In genomic region chr7:102593637-102594334, GRCh38 we compare ENCODE assay signal across 11 cellular contexts. TPM values are rescaled to one million over a fixed set of nuclear protein-coding genes. Genes with fewer than 3 reads are reported as not detected.
DNase-seq lines count a peak whose midpoint lies in the region; ATAC-seq lines count a peak whose summit lies in the region.
"Not testable (repeated sequence)": the region's sequence is repeated elsewhere in the genome, so short reads cannot be mapped to it uniquely, and the experiment has no call there.
"Had no signal": no experiment of that assay in that cellular context is flagged by ENCODE, and none has a peak within 500 bp of the region (broad histone marks: within the 10 kb centered on the region; RNA-seq: fewer than 3 reads in every experiment).

No MANE protein-coding gene starts in this region.

- intact Hi-C loops in activated CD4-positive, alpha-beta T cell treated with anti-CD3 and anti-CD28 coated beads for 36 hours (cut with DNase I, micrococcal nuclease); left cardiac atrium (cut with DNase I): not testable (repeated sequence)

- POLR2A ChIA-PET in activated CD4-positive, alpha-beta T cell treated with anti-CD3 and anti-CD28 coated beads for 36 hours (lab: Charles Lee), result not testable (repeated sequence)

- H3K27ac Mint-ChIP-seq in activated CD4-positive, alpha-beta T cell treated with anti-CD3 and anti-CD28 coated beads for 36 hours; stimulated activated naive B cell treated with anti-CD40 and anti-IgM and Interleukin-4, amounts not matched to agents 10 μg/mL and 1 μg/mL and 100 μg/mL, for 72 hours: not testable (repeated sequence)

- DNase-seq in activated CD4-positive, alpha-beta T cell treated with anti-CD3 and anti-CD28 coated beads for 36 hours; left cardiac atrium; stimulated activated naive B cell treated with anti-CD40 and anti-IgM and Interleukin-4, amounts not matched to agents 10 μg/mL and 1 μg/mL and 100 μg/mL, for 72 hours: not testable (repeated sequence)

- H3K9me3 Mint-ChIP-seq in activated CD4-positive, alpha-beta T cell treated with anti-CD3 and anti-CD28 coated beads for 36 hours (ENCODE audit: low read depth); stimulated activated naive B cell treated with anti-CD40 and anti-IgM and Interleukin-4, amounts not matched to agents 10 μg/mL and 1 μg/mL and 100 μg/mL, for 72 hours: not testable (repeated sequence)

- H3K4me3 Mint-ChIP-seq in activated CD4-positive, alpha-beta T cell treated with anti-CD3 and anti-CD28 coated beads for 36 hours; stimulated activated naive B cell treated with anti-CD40 and anti-IgM and Interleukin-4, amounts not matched to agents 10 μg/mL and 1 μg/mL and 100 μg/mL, for 72 hours: not testable (repeated sequence)

- CTCF ChIA-PET in activated CD4-positive, alpha-beta T cell treated with anti-CD3 and anti-CD28 coated beads for 36 hours (lab: Charles Lee), result not testable (repeated sequence)

- not testable (repeated sequence) for H3K36me3 Mint-ChIP-seq in activated CD4-positive, alpha-beta T cell treated with anti-CD3 and anti-CD28 coated beads for 36 hours (ENCODE audit: low read depth); stimulated activated naive B cell treated with anti-CD40 and anti-IgM and Interleukin-4, amounts not matched to agents 10 μg/mL and 1 μg/mL and 100 μg/mL, for 72 hours

- not testable (repeated sequence) for H3K4me1 Mint-ChIP-seq in activated CD4-positive, alpha-beta T cell treated with anti-CD3 and anti-CD28 coated beads for 36 hours; stimulated activated naive B cell treated with anti-CD40 and anti-IgM and Interleukin-4, amounts not matched to agents 10 μg/mL and 1 μg/mL and 100 μg/mL, for 72 hours

- H3K27me3 Mint-ChIP-seq in activated CD4-positive, alpha-beta T cell treated with anti-CD3 and anti-CD28 coated beads for 36 hours; stimulated activated naive B cell treated with anti-CD40 and anti-IgM and Interleukin-4, amounts not matched to agents 10 μg/mL and 1 μg/mL and 100 μg/mL, for 72 hours: not testable (repeated sequence)

- ATAC-seq in GM18511 (IDR thresholded peaks at IDR 0.05; ENCODE audit: unreplicated experiment) (peak; percentile 73), GM19438 (IDR thresholded peaks at IDR 0.05; ENCODE audit: low read depth, unreplicated experiment) (peak; percentile 52), GM21786 (IDR thresholded peaks at IDR 0.05; ENCODE audit: unreplicated experiment) (peak; percentile 64), HG02981 (IDR thresholded peaks at IDR 0.05; ENCODE audit: unreplicated experiment) (peak; percentile 57), HG03439 (IDR thresholded peaks at IDR 0.05; ENCODE audit: unreplicated experiment) (peak; percentile 44), left cardiac atrium (peak; percentile 49 to 54)
- ATAC-seq in activated CD4-positive, alpha-beta T cell treated with anti-CD3 and anti-CD28 coated beads for 36 hours, result peak; percentile 69
- peak; percentile 66 to 68 for ATAC-seq in stimulated activated naive B cell treated with anti-CD40 and anti-IgM and Interleukin-4, amounts not matched to agents 10 μg/mL and 1 μg/mL and 100 μg/mL, for 72 hours (replicated peaks)

RNA-seq across cellular contexts. Expression of gene POLR2J3, which starts 21.4 kb away (rescaled TPM):
- 10 to 100 TPM; 36.3 to 40.4 TPM for total RNA-seq in activated CD4-positive, alpha-beta T cell treated with anti-CD3 and anti-CD28 coated beads for 36 hours
- total RNA-seq in left cardiac atrium, result 10 to 100 TPM in 1 of 2 donors, 1 to 10 TPM in 1; 9.2 to 14.6 TPM

RNA-seq across cellular contexts. Expression of gene RASA4, which starts 22.8 kb away (rescaled TPM):
- 10 to 100 TPM; 32.2 to 33.7 TPM for total RNA-seq in activated CD4-positive, alpha-beta T cell treated with anti-CD3 and anti-CD28 coated beads for 36 hours
- 10 to 100 TPM; 16.2 to 33.5 TPM for total RNA-seq in left cardiac atrium

RNA-seq across cellular contexts. Expression of gene SPDYE2, which starts 42.8 kb away (rescaled TPM):
- total RNA-seq in activated CD4-positive, alpha-beta T cell treated with anti-CD3 and anti-CD28 coated beads for 36 hours, result not detected
- not detected for total RNA-seq in left cardiac atrium
- total RNA-seq: GM23248, LHCN-M2, thoracic aorta had no signal

RNA-seq across cellular contexts. Expression of gene UPK3BL1, which starts 48.8 kb away (rescaled TPM):
- 1 to 10 TPM in 1 of 2 experiments, not detected in 1; 4.0 TPM for total RNA-seq in activated CD4-positive, alpha-beta T cell treated with anti-CD3 and anti-CD28 coated beads for 36 hours
- total RNA-seq in left cardiac atrium, result 10 to 100 TPM in 1 of 2 donors, 1 to 10 TPM in 1; 8.3 to 19.2 TPM

RNA-seq across cellular contexts. Expression of gene UPK3BL2, which starts 50.3 kb away (rescaled TPM):
- 10 to 100 TPM; 23.4 to 43.5 TPM for total RNA-seq in activated CD4-positive, alpha-beta T cell treated with anti-CD3 and anti-CD28 coated beads for 36 hours
- total RNA-seq in left cardiac atrium, result 1 to 10 TPM; 2.9 to 3.1 TPM
